ENCODE assay signal across 13 cellular contexts in the genomic region with DNA sequence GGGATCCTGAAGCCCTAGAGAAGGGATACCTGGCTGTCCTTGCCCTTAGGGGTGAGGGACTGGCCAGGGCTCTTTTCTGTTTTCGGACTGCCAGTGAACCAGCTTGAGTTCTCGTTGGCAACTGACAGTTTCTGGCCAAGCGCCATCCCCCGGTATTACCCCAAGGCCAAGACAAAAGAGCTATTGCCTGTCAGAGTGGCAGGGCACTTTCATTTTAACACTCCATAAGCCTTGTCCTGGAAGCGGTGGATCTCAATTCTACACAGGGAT. TPM values are rescaled to one million over a fixed set of nuclear protein-coding genes. Genes with fewer than 3 reads are reported as not detected.
DNase-seq lines count a peak whose midpoint lies in the region; ATAC-seq and TF ChIP-seq lines count a peak whose summit lies in the region.
"Had no signal": no experiment of that assay in that cellular context is flagged by ENCODE, and none has a peak within 500 bp of the region (broad histone marks: within the 10 kb centered on the region; RNA-seq: fewer than 3 reads in every experiment).

No MANE protein-coding gene starts in this region.

- peaks cover 64% of the 10 kb centered on the region for H3K27me3 Mint-ChIP-seq in activated CD4-positive, alpha-beta T cell treated with anti-CD3 and anti-CD28 coated beads, Interleukin-2, amount 10 ng/mL, durations not matched to agents 7 days and 5 days
- peaks cover 26% of the 10 kb centered on the region for H3K27me3 Mint-ChIP-seq in endothelial cell (ENCODE audit: unreplicated experiment)
- peaks cover 84% of the 10 kb centered on the region for H3K27me3 Mint-ChIP-seq in stimulated activated memory B cell treated with anti-CD40 and anti-IgM and Interleukin-4, amounts not matched to agents 10 μg/mL and 1 μg/mL and 100 μg/mL, for 72 hours

- H3K4me3 Mint-ChIP-seq in activated CD4-positive, alpha-beta T cell treated with anti-CD3 and anti-CD28 coated beads, Interleukin-2, amount 10 ng/mL, durations not matched to agents 7 days and 5 days: peak overlapping the region; percentile 47
- H3K4me3 Mint-ChIP-seq in endothelial cell (ENCODE audit: unreplicated experiment): peak overlapping the region; percentile 91
- peak overlapping the region; percentile 32 for H3K4me3 Mint-ChIP-seq in stimulated activated memory B cell treated with anti-CD40 and anti-IgM and Interleukin-4, amounts not matched to agents 10 μg/mL and 1 μg/mL and 100 μg/mL, for 72 hours

- no peak for TF ChIP-seq CTCF in NB4 (IDR thresholded peaks at IDR 0.05; ENCODE audit: low read depth, low read length)
- TF ChIP-seq CTCF in endothelial cell (IDR thresholded peaks at IDR 0.05; ENCODE audit: unreplicated experiment): no peak

- no peaks in the 10 kb centered on the region for H3K9me3 Mint-ChIP-seq in activated CD4-positive, alpha-beta T cell treated with anti-CD3 and anti-CD28 coated beads, Interleukin-2, amount 10 ng/mL, durations not matched to agents 7 days and 5 days
- no peaks in the 10 kb centered on the region for H3K9me3 Mint-ChIP-seq in endothelial cell (ENCODE audit: unreplicated experiment)
- H3K9me3 Mint-ChIP-seq in stimulated activated memory B cell treated with anti-CD40 and anti-IgM and Interleukin-4, amounts not matched to agents 10 μg/mL and 1 μg/mL and 100 μg/mL, for 72 hours: no peaks in the 10 kb centered on the region

- H3K4me3 ChIP-seq in NB4 (ENCODE audit: low read depth, low read length): peak overlapping the region; percentile 73

- no peak for ATAC-seq in stimulated activated memory B cell treated with anti-CD40 and anti-IgM and Interleukin-4, amounts not matched to agents 10 μg/mL and 1 μg/mL and 100 μg/mL, for 72 hours
- ATAC-seq in HG03175 (IDR thresholded peaks at IDR 0.05; ENCODE audit: unreplicated experiment): no peak

- H3K27ac Mint-ChIP-seq in activated CD4-positive, alpha-beta T cell treated with anti-CD3 and anti-CD28 coated beads, Interleukin-2, amount 10 ng/mL, durations not matched to agents 7 days and 5 days: no peak overlapping the region
- peak overlapping the region; percentile 97 for H3K27ac Mint-ChIP-seq in endothelial cell (ENCODE audit: unreplicated experiment)
- H3K27ac Mint-ChIP-seq in stimulated activated memory B cell treated with anti-CD40 and anti-IgM and Interleukin-4, amounts not matched to agents 10 μg/mL and 1 μg/mL and 100 μg/mL, for 72 hours: no peak overlapping the region

- POLR2A ChIA-PET in activated CD4-positive, alpha-beta T cell treated with anti-CD3 and anti-CD28 coated beads, Interleukin-2, amount 10 ng/mL, durations not matched to agents 7 days and 5 days (lab: Charles Lee): no interaction called here

- no peak for DNase-seq in activated CD4-positive, alpha-beta T cell treated with anti-CD3 and anti-CD28 coated beads, Interleukin-2, amount 10 ng/mL, durations not matched to agents 7 days and 5 days
- no peak for DNase-seq in activated CD4-positive, alpha-beta T cell treated with anti-CD3 and anti-CD28 coated beads for 4 hours
- DNase-seq in NB4 (ENCODE audit: low read depth) (peak; percentile 56), endothelial cell (ENCODE audit: low spot score) (no peak), superior temporal gyrus (ENCODE audit: extremely low spot score) (no peak), anterior cingulate cortex (lab: John Stamatoyannopoulos, UW) (no peak)
- DNase-seq: NCI-H526; stimulated activated CD4-positive, alpha-beta T cell treated with anti-CD3 and anti-CD28 coated beads, Interleukin-4, amount 100 ng/mL, for 4 hours had no signal

- peaks cover 20% of the 10 kb centered on the region for H3K4me1 Mint-ChIP-seq in activated CD4-positive, alpha-beta T cell treated with anti-CD3 and anti-CD28 coated beads, Interleukin-2, amount 10 ng/mL, durations not matched to agents 7 days and 5 days
- peaks cover 36% of the 10 kb centered on the region for H3K4me1 Mint-ChIP-seq in endothelial cell (ENCODE audit: unreplicated experiment)
- peaks cover 32% of the 10 kb centered on the region for H3K4me1 Mint-ChIP-seq in stimulated activated memory B cell treated with anti-CD40 and anti-IgM and Interleukin-4, amounts not matched to agents 10 μg/mL and 1 μg/mL and 100 μg/mL, for 72 hours

- no peak for TF ChIP-seq POLR2A in NB4 (IDR thresholded peaks at IDR 0.05; ENCODE audit: extremely low read depth, insufficient read length)

- CTCF ChIA-PET in activated CD4-positive, alpha-beta T cell treated with anti-CD3 and anti-CD28 coated beads, Interleukin-2, amount 10 ng/mL, durations not matched to agents 7 days and 5 days (lab: Charles Lee): interaction anchor here (0.6 to 1.1 kb wide), 2 partner anchors 47 to 116 kb away, joined by 3 read pairs; no protein-coding TSS in a partner anchor

- peaks cover 4% of the 10 kb centered on the region for H3K36me3 Mint-ChIP-seq in activated CD4-positive, alpha-beta T cell treated with anti-CD3 and anti-CD28 coated beads, Interleukin-2, amount 10 ng/mL, durations not matched to agents 7 days and 5 days (ENCODE audit: low read depth)
- peaks cover 28% of the 10 kb centered on the region for H3K36me3 Mint-ChIP-seq in endothelial cell (ENCODE audit: low read depth, unreplicated experiment)
- no peaks in the 10 kb centered on the region for H3K36me3 Mint-ChIP-seq in stimulated activated memory B cell treated with anti-CD40 and anti-IgM and Interleukin-4, amounts not matched to agents 10 μg/mL and 1 μg/mL and 100 μg/mL, for 72 hours

RNA-seq across cellular contexts. Expression of gene CPXM1, which starts 1.0 kb away (rescaled TPM):
- under 1 TPM in 1 of 2 experiments, not detected in 1; 0.12 TPM for total RNA-seq in activated CD4-positive, alpha-beta T cell treated with anti-CD3 and anti-CD28 coated beads, Interleukin-2, amount 10 ng/mL, durations not matched to agents 7 days and 5 days
- 139 TPM for total RNA-seq in endothelial cell (ENCODE audit: unreplicated experiment)
- total RNA-seq: LHCN-M2 had no signal

RNA-seq across cellular contexts. Expression of gene C20orf141, which starts 13.4 kb away (rescaled TPM):
- total RNA-seq in activated CD4-positive, alpha-beta T cell treated with anti-CD3 and anti-CD28 coated beads, Interleukin-2, amount 10 ng/mL, durations not matched to agents 7 days and 5 days: not detected
- total RNA-seq in endothelial cell (ENCODE audit: unreplicated experiment): not detected
- total RNA-seq: LHCN-M2, ureter had no signal

RNA-seq across cellular contexts. Expression of gene TMEM239, which starts 14.8 kb away (rescaled TPM):
- not detected for total RNA-seq in activated CD4-positive, alpha-beta T cell treated with anti-CD3 and anti-CD28 coated beads, Interleukin-2, amount 10 ng/mL, durations not matched to agents 7 days and 5 days
- not detected for total RNA-seq in endothelial cell (ENCODE audit: unreplicated experiment)
- total RNA-seq: LHCN-M2, omental fat pad, ureter had no signal

RNA-seq across cellular contexts. Expression of gene PCED1A, which starts 39.1 kb away (rescaled TPM):
- 10 to 100 TPM; 22.6 to 23.9 TPM for total RNA-seq in activated CD4-positive, alpha-beta T cell treated with anti-CD3 and anti-CD28 coated beads, Interleukin-2, amount 10 ng/mL, durations not matched to agents 7 days and 5 days
- 30.9 TPM for total RNA-seq in endothelial cell (ENCODE audit: unreplicated experiment)

RNA-seq across cellular contexts. Expression of gene VPS16, which starts 39.2 kb away (rescaled TPM):
- total RNA-seq in activated CD4-positive, alpha-beta T cell treated with anti-CD3 and anti-CD28 coated beads, Interleukin-2, amount 10 ng/mL, durations not matched to agents 7 days and 5 days: 10 to 100 TPM; 49.7 to 54.9 TPM
- total RNA-seq in endothelial cell (ENCODE audit: unreplicated experiment): 43.3 TPM

Comparison
In these comparisons a context has a peak if more than half of its experiments do, and no peak if none do; other contexts are left out.
1. H3K4me3 Mint-ChIP-seq: peak in every context shown above with its lines; median percentile 91 in endothelial cell; 47 in activated CD4-positive, alpha-beta T cell treated with anti-CD3 and anti-CD28 coated beads, Interleukin-2, amount 10 ng/mL, durations not matched to agents 7 days and 5 days; 32 in stimulated activated memory B cell treated with anti-CD40 and anti-IgM and Interleukin-4, amounts not matched to agents 10 μg/mL and 1 μg/mL and 100 μg/mL, for 72 hours.
2. RNA of gene CPXM1, which starts 1.0 kb away (total RNA-seq): 139 TPM in endothelial cell (single experiment); 0.12 TPM in activated CD4-positive, alpha-beta T cell treated with anti-CD3 and anti-CD28 coated beads, Interleukin-2, amount 10 ng/mL, durations not matched to agents 7 days and 5 days; every median in the first group is over 100 times any median in the second.